Comparison of ENCODE assay signal across 15 cellular contexts in the genomic region with DNA sequence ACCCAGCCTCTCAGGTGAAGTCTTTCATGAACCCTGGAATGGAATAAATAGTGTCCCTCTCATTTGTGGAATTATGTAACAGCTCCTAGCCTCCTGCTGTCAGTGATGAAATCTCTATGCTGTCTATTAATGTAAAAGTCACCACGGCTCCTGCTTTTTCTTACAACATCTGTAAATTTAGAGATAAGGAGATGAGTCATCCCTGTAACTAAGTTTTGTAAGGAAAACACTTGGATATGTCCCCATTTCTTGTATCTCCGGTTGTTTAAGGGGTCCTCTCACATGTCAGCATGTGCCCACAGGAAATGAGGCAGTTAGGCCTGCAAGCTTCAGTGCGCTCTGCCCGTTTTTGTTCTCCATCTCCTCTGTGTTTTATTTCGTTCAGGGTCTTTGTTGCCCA. TPM values are rescaled to one million over a fixed set of nuclear protein-coding genes. Genes with fewer than 3 reads are reported as not detected.
DNase-seq lines count a peak whose midpoint lies in the region; ATAC-seq and TF ChIP-seq lines count a peak whose summit lies in the region.
"Had no signal": no experiment of that assay in that cellular context is flagged by ENCODE, and none has a peak within 500 bp of the region (broad histone marks: within the 10 kb centered on the region; RNA-seq: fewer than 3 reads in every experiment).

No MANE protein-coding gene starts in this region.

- TF ChIP-seq POLR2A in upper lobe of left lung (IDR thresholded peaks at IDR 0.05), result no peak

- H3K27me3 ChIP-seq in upper lobe of left lung, result no peaks in the 10 kb centered on the region
- no peaks in the 10 kb centered on the region for H3K27me3 ChIP-seq in SK-N-SH (ENCODE audit: insufficient read depth)

- no peaks in the 10 kb centered on the region for H3K9me3 ChIP-seq in upper lobe of left lung
- H3K9me3 ChIP-seq in SK-N-SH, result no peaks in the 10 kb centered on the region

- TF ChIP-seq RAD21 in SK-N-SH (IDR thresholded peaks at IDR 0.05; ENCODE audit: low read length), result no peak

- no peaks in the 10 kb centered on the region for H3K27me3 Mint-ChIP-seq in activated naive CD4-positive, alpha-beta T cell treated with anti-CD3 and anti-CD28 coated beads for 36 hours (ENCODE audit: low read depth)
- H3K27me3 Mint-ChIP-seq in dendritic cell treated with granulocyte-macrophage colony-stimulating factor and Interleukin-4, amounts not matched to agents 40 ng/mL and 50 ng/mL, for 4 days, result no peaks in the 10 kb centered on the region

- H3K36me3 Mint-ChIP-seq in activated naive CD4-positive, alpha-beta T cell treated with anti-CD3 and anti-CD28 coated beads for 36 hours (ENCODE audit: low read depth), result peaks cover 12% of the 10 kb centered on the region
- peaks cover 10 to 13% of the 10 kb centered on the region in 2 donors for H3K36me3 Mint-ChIP-seq in activated naive CD4-positive, alpha-beta T cell treated with anti-CD3 and anti-CD28 coated beads, Interleukin-2, amount 50 U/mL, for 72 hours
- peaks cover 59% of the 10 kb centered on the region for H3K36me3 Mint-ChIP-seq in dendritic cell treated with granulocyte-macrophage colony-stimulating factor and Interleukin-4, amounts not matched to agents 40 ng/mL and 50 ng/mL, for 4 days (ENCODE audit: low read depth)

- WGBS in upper lobe of left lung, 2 donors, result 60 to 63% methylated on average over 5 of the region's 5 CpGs
- WGBS in SK-N-SH (ENCODE audit: low lambda C conversion rate), result 49% methylated on average over 5 of the region's 5 CpGs

- H3K4me1 ChIP-seq in upper lobe of left lung (peaks cover 20 to 59% (median 40%) of the 10 kb centered on the region in 4 donors), SK-N-SH (ENCODE audit: control insufficient read depth in 1 of 2, insufficient read depth in 2 of 2, low read depth in 1 of 2, low read length in 1 of 2) (peaks cover 12 to 14% of the 10 kb centered on the region in 2 experiments; a peak in 3 of 4 replicates)

- no peak overlapping the region for H3K4me3 Mint-ChIP-seq in activated naive CD4-positive, alpha-beta T cell treated with anti-CD3 and anti-CD28 coated beads for 36 hours
- no peak overlapping the region for H3K4me3 Mint-ChIP-seq in dendritic cell treated with granulocyte-macrophage colony-stimulating factor and Interleukin-4, amounts not matched to agents 40 ng/mL and 50 ng/mL, for 4 days

- POLR2A ChIA-PET in SK-N-SH (lab: Yijun Ruan, JAX), result interaction anchor here (0.6 kb wide), 1 partner anchor 135 kb away, joined by 4 read pairs; no protein-coding TSS in a partner anchor

- H3K27ac Mint-ChIP-seq in activated naive CD4-positive, alpha-beta T cell treated with anti-CD3 and anti-CD28 coated beads for 36 hours, result peak overlapping the region; percentile 40
- H3K27ac Mint-ChIP-seq in activated naive CD4-positive, alpha-beta T cell treated with anti-CD3 and anti-CD28 coated beads, Interleukin-2, amount 50 U/mL, for 72 hours, result peak overlapping the region in 1 of 2 donors; percentile 82
- peak overlapping the region; percentile 97 for H3K27ac Mint-ChIP-seq in dendritic cell treated with granulocyte-macrophage colony-stimulating factor and Interleukin-4, amounts not matched to agents 40 ng/mL and 50 ng/mL, for 4 days

- no peaks in the 10 kb centered on the region for H3K9me3 Mint-ChIP-seq in activated naive CD4-positive, alpha-beta T cell treated with anti-CD3 and anti-CD28 coated beads for 36 hours
- H3K9me3 Mint-ChIP-seq in activated naive CD4-positive, alpha-beta T cell treated with anti-CD3 and anti-CD28 coated beads, Interleukin-2, amount 50 U/mL, for 72 hours, result no peaks in the 10 kb centered on the region
- H3K9me3 Mint-ChIP-seq in dendritic cell treated with granulocyte-macrophage colony-stimulating factor and Interleukin-4, amounts not matched to agents 40 ng/mL and 50 ng/mL, for 4 days, result no peaks in the 10 kb centered on the region

- H4K20me1 ChIP-seq in SK-N-SH (ENCODE audit: insufficient read depth), result peaks cover 3% of the 10 kb centered on the region; the same call in 1 of the 2 replicates

- ATAC-seq in activated naive CD4-positive, alpha-beta T cell treated with anti-CD3 and anti-CD28 coated beads, Interleukin-2, amount 50 U/mL, for 72 hours, result no peak
- ATAC-seq in upper lobe of left lung (ENCODE audit: low FRiP score in 2 of 2) (no peak), left ventricle myocardium superior (no peak)

- H3K4me3 ChIP-seq in upper lobe of left lung, result no peak overlapping the region
- no peak overlapping the region for H3K4me3 ChIP-seq in SK-N-SH (ENCODE audit: low read depth in 2 of 2, low read length in 1 of 2)

- no peak overlapping the region for H2AFZ ChIP-seq in SK-N-SH (ENCODE audit: low read depth)

- H3K27ac ChIP-seq in upper lobe of left lung (peak overlapping the region; percentile 25 to 73 (median 68)), SK-N-SH (ENCODE audit: low read depth in 2 of 2, low read length in 1 of 2) (no peak overlapping the region)

- H3K9ac ChIP-seq in SK-N-SH, result no peak overlapping the region

- CTCF ChIA-PET in activated naive CD4-positive, alpha-beta T cell treated with anti-CD3 and anti-CD28 coated beads for 36 hours (lab: Charles Lee), result interaction anchor here (0.8 to 7.1 kb wide), 11 partner anchors 8 to 182 kb away, joined by 3 to 41 read pairs (median 5); partner anchors contain the start of gene RAB37
- CTCF ChIA-PET in SK-N-SH (lab: Yijun Ruan, JAX), result interaction anchor here (0.8 to 98.1 kb wide), 9 partner anchors 8 to 213 kb away, joined by 3 to 3869 read pairs (median 11); partner anchors contain the start of genes FDXR, GRIN2C, NHERF1 and RAB37

- peaks cover 61% of the 10 kb centered on the region for H3K4me1 Mint-ChIP-seq in activated naive CD4-positive, alpha-beta T cell treated with anti-CD3 and anti-CD28 coated beads for 36 hours (ENCODE audit: low read depth)
- peaks cover 83% of the 10 kb centered on the region for H3K4me1 Mint-ChIP-seq in dendritic cell treated with granulocyte-macrophage colony-stimulating factor and Interleukin-4, amounts not matched to agents 40 ng/mL and 50 ng/mL, for 4 days (ENCODE audit: low read depth)

- no peak for DNase-seq in activated naive CD4-positive, alpha-beta T cell treated with anti-CD3 and anti-CD28 coated beads for 36 hours
- DNase-seq in activated naive CD4-positive, alpha-beta T cell treated with anti-CD3 and anti-CD28 coated beads, Interleukin-2, amount 50 U/mL, for 72 hours (ENCODE audit: low spot score in 2 of 2), result no peak
- DNase-seq in SIG-M5 (lab: John Stamatoyannopoulos, UW) (peak; percentile 99), upper lobe of left lung (no peak), left ventricle myocardium superior (no peak), SK-N-SH (no peak), superior temporal gyrus (ENCODE audit: extremely low spot score) (no peak)
- DNase-seq: activated CD8-positive, alpha-beta memory T cell treated with anti-CD3 and anti-CD28 coated beads, Interleukin-2, amount 50 U/mL, for 48 hours; central memory CD4-positive, alpha-beta T cell; foreskin fibroblast; NCI-H1105 treated with DMSO at 0.1 percent for 48 hours; NCI-H69; stimulated activated CD4-positive, alpha-beta T cell treated with anti-CD3 and anti-CD28 coated beads, Interleukin-12 subunit alpha, Interleukin-12 subunit beta, amount 100 ng/mL, for 4 hours; stimulated activated CD8-positive, alpha-beta memory T cell treated with anti-CD3 and anti-CD28 coated beads, Interleukin-4, amount 100 ng/mL, for 48 hours had no signal

- intact Hi-C loops in activated naive CD4-positive, alpha-beta T cell treated with anti-CD3 and anti-CD28 coated beads for 36 hours (cut with micrococcal nuclease), result loop anchor here (5.0 kb wide), 1 partner anchor 93 kb away; the partner anchor contains the start of gene FDXR
- intact Hi-C loops in dendritic cell treated with granulocyte-macrophage colony-stimulating factor and Interleukin-4, amounts not matched to agents 40 ng/mL and 50 ng/mL, for 4 days (cut with micrococcal nuclease), result no loop called here
- intact Hi-C loops in left ventricle myocardium superior (cut with micrococcal nuclease), result no loop called here

- H3F3A ChIP-seq in SK-N-SH (replicated peaks; ENCODE audit: insufficient read depth), result peaks cover 16% of the 10 kb centered on the region

- no peaks in the 10 kb centered on the region for H3K9me2 ChIP-seq in SK-N-SH

- no peak for TF ChIP-seq CTCF in upper lobe of left lung (IDR thresholded peaks at IDR 0.05)
- TF ChIP-seq CTCF in SK-N-SH (IDR thresholded peaks at IDR 0.05), result no peak

- H3K36me3 ChIP-seq in upper lobe of left lung (peaks cover 0 to 10% (median 5%) of the 10 kb centered on the region in 4 donors), SK-N-SH (replicated peaks in 1 of 2; ENCODE audit: control insufficient read depth in 1 of 2, insufficient read depth in 2 of 2, low read length in 1 of 2) (peaks cover 11 to 13% of the 10 kb centered on the region in 2 experiments)

- no peak overlapping the region for H3K4me2 ChIP-seq in SK-N-SH

- no peak for TF ChIP-seq EP300 in upper lobe of left lung (IDR thresholded peaks at IDR 0.05)
- no peak for TF ChIP-seq EP300 in SK-N-SH (IDR thresholded peaks at IDR 0.05; ENCODE audit: borderline replicate concordance in 1 of 2, low read depth in 1 of 2, low read length in 1 of 2)

- peaks cover 49% of the 10 kb centered on the region for H3K79me2 ChIP-seq in SK-N-SH (ENCODE audit: insufficient read depth)

RNA-seq across cellular contexts. Expression of gene NAT9, which starts 2.8 kb away (rescaled TPM):
- total RNA-seq in activated naive CD4-positive, alpha-beta T cell treated with anti-CD3 and anti-CD28 coated beads for 36 hours, result 10 to 100 TPM; 42.1 to 43.9 TPM
- 10 to 100 TPM; 38.2 to 57.2 TPM for total RNA-seq in activated naive CD4-positive, alpha-beta T cell treated with anti-CD3 and anti-CD28 coated beads, Interleukin-2, amount 50 U/mL, for 72 hours
- total RNA-seq in upper lobe of left lung (10 to 100 TPM; 16.1 to 78.6 (median 41.7) TPM), left ventricle myocardium superior (21.1 TPM)
- 117 and 190 TPM in 2 replicates for polyA plus RNA-seq in SK-N-SH (2012; rRNA removed)
- 38.1 and 64.6 TPM in 2 replicates for polyA plus RNA-seq in SK-N-SH (2012; cell fraction: cytosol; rRNA removed)
- polyA plus RNA-seq in SK-N-SH (2012; cell fraction: nucleus; rRNA removed), result 744 and 872 TPM in 2 replicates

RNA-seq across cellular contexts. Expression of gene NHERF1, which starts 30.5 kb away (rescaled TPM):
- total RNA-seq in activated naive CD4-positive, alpha-beta T cell treated with anti-CD3 and anti-CD28 coated beads for 36 hours, result 10 to 100 TPM; 70.8 to 77.6 TPM
- 100 to 1,000 TPM in 1 of 2 donors, 10 to 100 TPM in 1; 59.0 to 114 TPM for total RNA-seq in activated naive CD4-positive, alpha-beta T cell treated with anti-CD3 and anti-CD28 coated beads, Interleukin-2, amount 50 U/mL, for 72 hours
- 10 to 100 TPM; 21.6 to 49.4 (median 34.8) TPM for total RNA-seq in upper lobe of left lung
- 16.0 TPM for total RNA-seq in left ventricle myocardium superior
- polyA plus RNA-seq in SK-N-SH (2012; rRNA removed), result 26.9 and 40.1 TPM in 2 replicates
- polyA plus RNA-seq in SK-N-SH (2012; cell fraction: cytosol; rRNA removed), result 23.7 and 29.2 TPM in 2 replicates
- polyA plus RNA-seq in SK-N-SH (2012; cell fraction: nucleus; rRNA removed), result 21.2 and 25.9 TPM in 2 replicates

RNA-seq across cellular contexts. Expression of gene RAB37, which starts 41.9 kb away (rescaled TPM):
- total RNA-seq in activated naive CD4-positive, alpha-beta T cell treated with anti-CD3 and anti-CD28 coated beads for 36 hours, result 1 to 10 TPM; 2.1 to 2.3 TPM
- total RNA-seq in activated naive CD4-positive, alpha-beta T cell treated with anti-CD3 and anti-CD28 coated beads, Interleukin-2, amount 50 U/mL, for 72 hours, result 1 to 10 TPM; 3.4 to 4.0 TPM
- total RNA-seq in upper lobe of left lung (1 to 10 TPM; 1.1 to 7.1 (median 3.7) TPM), left ventricle myocardium superior (2.8 TPM)
- 0.13 and 0.25 TPM in 2 replicates for polyA plus RNA-seq in SK-N-SH (2012; rRNA removed)
- 0.09 and 0.12 TPM in 2 replicates for polyA plus RNA-seq in SK-N-SH (2012; cell fraction: cytosol; rRNA removed)
- 0.26 and 0.31 TPM in 2 replicates for polyA plus RNA-seq in SK-N-SH (2012; cell fraction: nucleus; rRNA removed)

Comparison
In these comparisons a context has a peak if more than half of its experiments do, and no peak if none do; other contexts are left out.
1. H3K27ac ChIP-seq: peak in upper lobe of left lung (4 of 4); none in SK-N-SH (0 of 2).